26 cellular contexts compared by ENCODE assay signal in the genomic region with DNA sequence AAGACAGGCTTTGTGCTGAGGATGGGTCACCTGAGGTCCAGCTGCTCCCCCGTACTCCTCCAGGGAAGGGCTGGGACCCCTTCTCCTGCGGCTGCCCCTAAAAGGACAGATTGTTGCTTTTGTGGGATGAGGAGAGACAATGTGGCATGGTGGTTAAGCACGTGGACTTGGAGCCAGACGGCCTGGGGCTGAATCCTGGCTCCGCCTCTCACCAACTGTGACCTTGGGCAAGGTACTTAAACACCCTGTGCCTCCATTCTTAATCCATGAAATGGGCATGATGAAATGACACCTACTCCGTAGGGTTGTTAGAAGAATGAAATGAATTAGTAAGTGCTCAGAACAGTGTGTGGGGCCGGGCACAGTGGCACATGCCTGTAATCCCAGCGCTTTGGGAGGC. TPM values are rescaled to one million over a fixed set of nuclear protein-coding genes. Genes with fewer than 3 reads are reported as not detected.
DNase-seq lines count a peak whose midpoint lies in the region; FAIRE-seq and TF ChIP-seq lines count a peak whose summit lies in the region.
"Had no signal": no experiment of that assay in that cellular context is flagged by ENCODE, and none has a peak within 500 bp of the region (broad histone marks: within the 10 kb centered on the region; RNA-seq: fewer than 3 reads in every experiment).

No MANE protein-coding gene starts in this region.

- no peaks in the 10 kb centered on the region for H4K20me1 ChIP-seq in BLaER1 treated with 17β-estradiol and CSF1 and Interleukin-3, amounts not matched to agents 10 nM and 100 nM
- no peaks in the 10 kb centered on the region for H4K20me1 ChIP-seq in SU-DHL-6 (ENCODE audit: low read depth, low read length)

- peaks cover 38 to 48% (median 41%) of the 10 kb centered on the region in 10 experiments for H3K4me1 ChIP-seq in BLaER1 treated with 17β-estradiol and CSF1 and Interleukin-3, amounts not matched to agents 10 nM and 100 nM
- peaks cover 51 to 53% of the 10 kb centered on the region in 2 experiments for H3K4me1 ChIP-seq in neutrophil (ENCODE audit: control insufficient read depth in 1 of 2, insufficient read depth in 1 of 2, low read depth in 1 of 2, low read length in 1 of 2)
- H3K4me1 ChIP-seq: SJSA1 had no signal

- no peaks in the 10 kb centered on the region for H3K9me3 ChIP-seq in BLaER1 treated with 17β-estradiol and CSF1 and Interleukin-3, amounts not matched to agents 10 nM and 100 nM (replicated peaks in 1 of 11)
- H3K9me3 ChIP-seq in SU-DHL-6 (ENCODE audit: insufficient read depth, low read length) (no peaks in the 10 kb centered on the region), neutrophil (no peaks in the 10 kb centered on the region)
- H3K9me3 ChIP-seq: BE2C, Caco-2, heart right ventricle, lower lobe of right lung, SJSA1, tibial artery had no signal

- no peak for TF ChIP-seq POLR2A in GM12891 (IDR thresholded peaks at IDR 0.05; ENCODE audit: low read depth, low read length)

- H3K4me2 ChIP-seq in BLaER1 treated with 17β-estradiol and CSF1 and Interleukin-3, amounts not matched to agents 10 nM and 100 nM = peak overlapping the region; percentile 63 to 99 (median 92)
- peak overlapping the region; percentile 95 for H3K4me2 ChIP-seq in SU-DHL-6 (ENCODE audit: low read depth, low read length, poor library complexity, severe bottlenecking)
- H3K4me2 ChIP-seq: GM23338 had no signal

- peaks cover 37% of the 10 kb centered on the region for H3K79me2 ChIP-seq in SU-DHL-6 (ENCODE audit: insufficient read depth, low read length)

- peak overlapping the region; percentile 35 to 75 (median 63); a peak in 21 of 22 replicates for H3K9ac ChIP-seq in BLaER1 treated with 17β-estradiol and CSF1 and Interleukin-3, amounts not matched to agents 10 nM and 100 nM
- peak overlapping the region; percentile 89 for H3K9ac ChIP-seq in SU-DHL-6 (ENCODE audit: low read length)

- peak overlapping the region in 5 of 10 experiments; percentile 15 to 47 (median 20); a peak in 8 of 20 replicates for H3K4me3 ChIP-seq in BLaER1 treated with 17β-estradiol and CSF1 and Interleukin-3, amounts not matched to agents 10 nM and 100 nM
- peak overlapping the region; percentile 58 for H3K4me3 ChIP-seq in SU-DHL-6 (ENCODE audit: insufficient read depth, low read length, poor library complexity, severe bottlenecking)
- peak overlapping the region; percentile 67 to 70 for H3K4me3 ChIP-seq in neutrophil (ENCODE audit: low read depth in 1 of 2, low read length in 1 of 2)
- H3K4me3 ChIP-seq: coronary artery, GM23338, lower lobe of right lung, SJSA1, tibial artery had no signal

- no peaks in the 10 kb centered on the region for H3K36me3 ChIP-seq in BLaER1 treated with 17β-estradiol and CSF1 and Interleukin-3, amounts not matched to agents 10 nM and 100 nM
- H3K36me3 ChIP-seq in SU-DHL-6 (ENCODE audit: low read length) = no peaks in the 10 kb centered on the region
- H3K36me3 ChIP-seq in neutrophil = no peaks in the 10 kb centered on the region
- H3K36me3 ChIP-seq: BE2C, heart right ventricle, lower lobe of right lung, SJSA1, tibial artery had no signal

- FAIRE-seq in GM12891 (lab: Jason Lieb, UNC) = peak; percentile 59
- FAIRE-seq: TTC549 had no signal

- no peaks in the 10 kb centered on the region for H3K9me2 ChIP-seq in SU-DHL-6 (replicated peaks; ENCODE audit: insufficient read depth, low read length)

- TF ChIP-seq CTCF in SU-DHL-6 (IDR thresholded peaks at IDR 0.05; ENCODE audit: insufficient read depth, low read length, poor library complexity, severe bottlenecking) (no peak), neutrophil (IDR thresholded peaks at IDR 0.05) (no peak)

- H3K27ac ChIP-seq in BLaER1 treated with 17β-estradiol and CSF1 and Interleukin-3, amounts not matched to agents 10 nM and 100 nM = peak overlapping the region; percentile 32 to 83 (median 71); a peak in 21 of 22 replicates
- H3K27ac ChIP-seq in SU-DHL-6 (ENCODE audit: low read depth, low read length) (peak overlapping the region; percentile 97), neutrophil (peak overlapping the region; percentile 97)
- H3K27ac ChIP-seq: coronary artery, lower lobe of right lung, SJSA1, tibial artery had no signal

- H3F3A ChIP-seq in SU-DHL-6 (ENCODE audit: insufficient read depth) = peaks cover 31% of the 10 kb centered on the region

- H2AFZ ChIP-seq in SU-DHL-6 (ENCODE audit: low read depth, low read length, severe bottlenecking) = no peak overlapping the region
- H2AFZ ChIP-seq: GM23338 had no signal

- DNase-seq in GM12891 (ENCODE audit: insufficient read length, low spot score) = no peak
- DNase-seq in NCI-H510A treated with DMSO at 0.1 percent for 48 hours (lab: John Stamatoyannopoulos, UW) = no peak
- no peak for DNase-seq in glomerular visceral epithelial cell (ENCODE audit: extremely low spot score)
- DNase-seq in NCI-H345 treated with DMSO at 0.1 percent for 48 hours (lab: John Stamatoyannopoulos, UW; ENCODE audit: unreplicated experiment) = no peak
- DNase-seq in NCI-H524 (lab: John Stamatoyannopoulos, UW) = no peak
- DNase-seq: activated CD4-positive, alpha-beta memory T cell treated with anti-CD3 and anti-CD28 coated beads, Interleukin-2, amount 10 ng/mL, durations not matched to agents 7 days and 5 days; activated CD4-positive, alpha-beta T cell treated with anti-CD3 and anti-CD28 coated beads for 1 hour; activated naive CD4-positive, alpha-beta T cell treated with anti-CD3 and anti-CD28 coated beads, Interleukin-2, amount 50 U/mL, for 16 hours; BE2C; Caco-2; effector memory CD8-positive, alpha-beta T cell; kidney glomerular epithelial cell; NCI-H510A; stimulated activated CD4-positive, alpha-beta T cell treated with anti-CD3 and anti-CD28 coated beads, Interleukin-15, amount 100 ng/mL, for 24 hours; stimulated activated naive CD4-positive, alpha-beta T cell treated with Interleukin-2 at 50 U/mL for 16 hours; T-helper 1 cell had no signal

- H3K27me3 ChIP-seq in BLaER1 treated with 17β-estradiol and CSF1 and Interleukin-3, amounts not matched to agents 10 nM and 100 nM = no peaks in the 10 kb centered on the region
- H3K27me3 ChIP-seq in SU-DHL-6 (ENCODE audit: low read length) (no peaks in the 10 kb centered on the region), neutrophil (no peaks in the 10 kb centered on the region)
- H3K27me3 ChIP-seq: BE2C, SJSA1 had no signal

TF ChIP-seq in GM12891, 5 proteins besides CTCF, POLR2A, EP300 and RAD21:
- TF ChIP-seq SPI1 (IDR thresholded peaks at IDR 0.05; ENCODE audit: low read depth, low read length) (no peak), TAF1 (IDR thresholded peaks at IDR 0.05; ENCODE audit: low read depth, low read length) (no peak), POU2F2 (IDR thresholded peaks at IDR 0.05; ENCODE audit: low read depth, low read length) (no peak), PAX5 (IDR thresholded peaks at IDR 0.05; ENCODE audit: insufficient read depth, low read length, severe bottlenecking) (no peak), POLR2AphosphoS5 (IDR thresholded peaks at IDR 0.05; ENCODE audit: low read depth, low read length) (no peak)

RNA-seq across cellular contexts. Expression of gene PLCG2, which starts 39.6 kb away (rescaled TPM):
- 139 TPM for polyA plus RNA-seq in GM12891 (2012; ENCODE audit: low read depth, missing spikeins)
